In the genomic region with DNA sequence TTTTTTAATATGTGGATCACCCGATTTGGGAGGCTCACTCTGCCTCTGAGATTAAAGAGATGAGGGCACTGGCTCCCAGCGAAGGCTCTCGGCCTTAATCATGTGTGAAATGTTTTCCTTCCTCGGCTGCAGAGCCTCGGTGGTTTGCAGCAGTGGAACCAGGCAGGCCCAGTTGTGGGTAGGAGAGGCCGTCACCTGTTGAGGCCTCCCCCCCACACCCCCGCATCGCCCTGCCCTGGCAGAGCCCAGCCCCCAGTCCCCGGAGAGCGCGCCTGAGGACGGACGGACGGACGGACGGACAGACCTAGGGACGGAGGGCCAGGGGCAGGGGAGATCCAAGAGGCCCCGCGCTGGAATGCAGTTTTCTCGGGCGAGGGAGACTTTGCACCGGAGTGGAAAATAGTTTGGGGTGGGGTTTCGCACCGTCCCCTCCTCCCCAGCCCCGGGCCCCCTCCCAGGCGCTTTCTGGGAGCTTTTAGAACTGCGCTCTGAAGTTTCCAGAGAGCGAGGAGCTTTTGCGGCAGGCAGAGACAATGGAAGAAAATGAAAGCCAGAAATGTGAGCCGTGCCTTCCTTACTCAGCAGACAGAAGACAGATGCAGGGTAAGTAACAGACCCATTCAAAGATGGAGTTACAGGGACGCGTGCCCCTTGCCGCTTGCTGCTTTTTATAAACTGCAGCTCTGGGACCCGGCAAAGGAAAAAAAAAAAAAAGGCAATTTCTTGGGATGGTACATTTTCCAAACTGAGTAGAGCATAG, we compare ENCODE assay signal across 8 cellular contexts. TPM values are rescaled to one million over a fixed set of nuclear protein-coding genes. Genes with fewer than 3 reads are reported as not detected.
DNase-seq lines count a peak whose midpoint lies in the region; ATAC-seq, FAIRE-seq and TF ChIP-seq lines count a peak whose summit lies in the region.

A gene with protein sequence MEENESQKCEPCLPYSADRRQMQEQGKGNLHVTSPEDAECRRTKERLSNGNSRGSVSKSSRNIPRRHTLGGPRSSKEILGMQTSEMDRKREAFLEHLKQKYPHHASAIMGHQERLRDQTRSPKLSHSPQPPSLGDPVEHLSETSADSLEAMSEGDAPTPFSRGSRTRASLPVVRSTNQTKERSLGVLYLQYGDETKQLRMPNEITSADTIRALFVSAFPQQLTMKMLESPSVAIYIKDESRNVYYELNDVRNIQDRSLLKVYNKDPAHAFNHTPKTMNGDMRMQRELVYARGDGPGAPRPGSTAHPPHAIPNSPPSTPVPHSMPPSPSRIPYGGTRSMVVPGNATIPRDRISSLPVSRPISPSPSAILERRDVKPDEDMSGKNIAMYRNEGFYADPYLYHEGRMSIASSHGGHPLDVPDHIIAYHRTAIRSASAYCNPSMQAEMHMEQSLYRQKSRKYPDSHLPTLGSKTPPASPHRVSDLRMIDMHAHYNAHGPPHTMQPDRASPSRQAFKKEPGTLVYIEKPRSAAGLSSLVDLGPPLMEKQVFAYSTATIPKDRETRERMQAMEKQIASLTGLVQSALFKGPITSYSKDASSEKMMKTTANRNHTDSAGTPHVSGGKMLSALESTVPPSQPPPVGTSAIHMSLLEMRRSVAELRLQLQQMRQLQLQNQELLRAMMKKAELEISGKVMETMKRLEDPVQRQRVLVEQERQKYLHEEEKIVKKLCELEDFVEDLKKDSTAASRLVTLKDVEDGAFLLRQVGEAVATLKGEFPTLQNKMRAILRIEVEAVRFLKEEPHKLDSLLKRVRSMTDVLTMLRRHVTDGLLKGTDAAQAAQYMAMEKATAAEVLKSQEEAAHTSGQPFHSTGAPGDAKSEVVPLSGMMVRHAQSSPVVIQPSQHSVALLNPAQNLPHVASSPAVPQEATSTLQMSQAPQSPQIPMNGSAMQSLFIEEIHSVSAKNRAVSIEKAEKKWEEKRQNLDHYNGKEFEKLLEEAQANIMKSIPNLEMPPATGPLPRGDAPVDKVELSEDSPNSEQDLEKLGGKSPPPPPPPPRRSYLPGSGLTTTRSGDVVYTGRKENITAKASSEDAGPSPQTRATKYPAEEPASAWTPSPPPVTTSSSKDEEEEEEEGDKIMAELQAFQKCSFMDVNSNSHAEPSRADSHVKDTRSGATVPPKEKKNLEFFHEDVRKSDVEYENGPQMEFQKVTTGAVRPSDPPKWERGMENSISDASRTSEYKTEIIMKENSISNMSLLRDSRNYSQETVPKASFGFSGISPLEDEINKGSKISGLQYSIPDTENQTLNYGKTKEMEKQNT (N-terminal part only) (plus strand): TSS at position 478 of the 760 bp plus-strand sequence. CDS start 56 bp downstream, at position 534.

- peak within 1 kb of the TSS; percentile 69 for H3K4me3 Mint-ChIP-seq in T-helper 1 cell treated with Interleukin-12 subunit alpha and Interleukin-12 subunit beta and Interleukin-4 antibody, amounts not matched to agents 30 μg/mL and 1 μg/mL, for 36 hours
- H3K4me3 Mint-ChIP-seq in activated CD8-positive, alpha-beta T cell treated with anti-CD3 and anti-CD28 coated beads, Interleukin-2, amount 10 ng/mL, durations not matched to agents 7 days and 5 days: peak within 1 kb of the TSS; percentile 48
- H3K4me3 Mint-ChIP-seq in progenitor cell of endocrine pancreas (ENCODE audit: low read depth): peak within 1 kb of the TSS; percentile 90

- peaks cover 30% of the 10 kb centered on the region for H3K27me3 Mint-ChIP-seq in T-helper 1 cell treated with Interleukin-12 subunit alpha and Interleukin-12 subunit beta and Interleukin-4 antibody, amounts not matched to agents 30 μg/mL and 1 μg/mL, for 36 hours (ENCODE audit: low read depth)
- peaks cover 30% of the 10 kb centered on the region for H3K27me3 Mint-ChIP-seq in activated CD8-positive, alpha-beta T cell treated with anti-CD3 and anti-CD28 coated beads, Interleukin-2, amount 10 ng/mL, durations not matched to agents 7 days and 5 days (ENCODE audit: low read depth)
- H3K27me3 Mint-ChIP-seq in progenitor cell of endocrine pancreas: no peaks in the 10 kb centered on the region

- no peak for DNase-seq in T-helper 1 cell
- DNase-seq in activated CD8-positive, alpha-beta T cell treated with anti-CD3 and anti-CD28 coated beads, Interleukin-2, amount 10 ng/mL, durations not matched to agents 7 days and 5 days: no peak
- peak; percentile 40 to 73 (median 66) for DNase-seq in heart left ventricle
- peak; percentile 26 for DNase-seq in progenitor cell of endocrine pancreas (ENCODE audit: low spot score, unreplicated experiment)
- DNase-seq in GM12891 (ENCODE audit: insufficient read length, low spot score): no peak
- no peak for DNase-seq in effector CD4-positive, alpha-beta T cell

- POLR2A ChIA-PET in activated CD8-positive, alpha-beta T cell treated with anti-CD3 and anti-CD28 coated beads, Interleukin-2, amount 10 ng/mL, durations not matched to agents 7 days and 5 days (lab: Charles Lee): no interaction called here

- peaks cover 2% of the 10 kb centered on the region for H3K36me3 Mint-ChIP-seq in T-helper 1 cell treated with Interleukin-12 subunit alpha and Interleukin-12 subunit beta and Interleukin-4 antibody, amounts not matched to agents 30 μg/mL and 1 μg/mL, for 36 hours (ENCODE audit: low read depth)
- H3K36me3 Mint-ChIP-seq in activated CD8-positive, alpha-beta T cell treated with anti-CD3 and anti-CD28 coated beads, Interleukin-2, amount 10 ng/mL, durations not matched to agents 7 days and 5 days (ENCODE audit: low read depth): no peaks in the 10 kb centered on the region
- peaks cover 3% of the 10 kb centered on the region for H3K36me3 Mint-ChIP-seq in progenitor cell of endocrine pancreas (ENCODE audit: insufficient read depth)

- H3K27ac Mint-ChIP-seq in T-helper 1 cell treated with Interleukin-12 subunit alpha and Interleukin-12 subunit beta and Interleukin-4 antibody, amounts not matched to agents 30 μg/mL and 1 μg/mL, for 36 hours: peak within 1 kb of the TSS; percentile 43
- H3K27ac Mint-ChIP-seq in activated CD8-positive, alpha-beta T cell treated with anti-CD3 and anti-CD28 coated beads, Interleukin-2, amount 10 ng/mL, durations not matched to agents 7 days and 5 days: no peak within 1 kb of the TSS
- H3K27ac Mint-ChIP-seq in progenitor cell of endocrine pancreas: peak within 1 kb of the TSS; percentile 94

- intact Hi-C loops in heart left ventricle (cut with DNase I): loop anchor here in 7 of 10 donors (5.0 to 10.0 kb wide), 4 partner anchors 148 to 298 kb away; no protein-coding TSS in a partner anchor

- no peak for TF ChIP-seq POLR2A in heart left ventricle (IDR thresholded peaks at IDR 0.05)
- TF ChIP-seq POLR2A in GM12891 (IDR thresholded peaks at IDR 0.05; ENCODE audit: low read depth, low read length): no peak

- no peak for TF ChIP-seq CTCF in heart left ventricle (IDR thresholded peaks at IDR 0.05)
- no peak for TF ChIP-seq CTCF in progenitor cell of endocrine pancreas (IDR thresholded peaks at IDR 0.05; ENCODE audit: unreplicated experiment)

- H3K4me3 ChIP-seq in heart left ventricle: peak within 1 kb of the TSS; percentile 30 to 74 (median 63)

- no peaks in the 10 kb centered on the region for H3K36me3 ChIP-seq in heart left ventricle

- peak within 1 kb of the TSS; percentile 86 to 93 (median 88) for H3K27ac ChIP-seq in heart left ventricle

- peaks cover 4 to 65% (median 42%) of the 10 kb centered on the region in 12 donors for H3K4me1 ChIP-seq in heart left ventricle

- WGBS in heart left ventricle, 4 donors: 0 to 1% (median 1%) methylated on average over 17 to 34 of the region's 34 CpGs

- H3K27me3 ChIP-seq in heart left ventricle: no peaks in the 10 kb centered on the region

- no peaks in the 10 kb centered on the region for H3K9me3 ChIP-seq in heart left ventricle

- H3K9me3 Mint-ChIP-seq in T-helper 1 cell treated with Interleukin-12 subunit alpha and Interleukin-12 subunit beta and Interleukin-4 antibody, amounts not matched to agents 30 μg/mL and 1 μg/mL, for 36 hours: no peaks in the 10 kb centered on the region
- H3K9me3 Mint-ChIP-seq in activated CD8-positive, alpha-beta T cell treated with anti-CD3 and anti-CD28 coated beads, Interleukin-2, amount 10 ng/mL, durations not matched to agents 7 days and 5 days (ENCODE audit: insufficient read depth): no peaks in the 10 kb centered on the region
- no peaks in the 10 kb centered on the region for H3K9me3 Mint-ChIP-seq in progenitor cell of endocrine pancreas (ENCODE audit: low read depth)

- H3K4me1 Mint-ChIP-seq in T-helper 1 cell treated with Interleukin-12 subunit alpha and Interleukin-12 subunit beta and Interleukin-4 antibody, amounts not matched to agents 30 μg/mL and 1 μg/mL, for 36 hours (ENCODE audit: low read depth): peaks cover 18% of the 10 kb centered on the region
- peaks cover 2% of the 10 kb centered on the region for H3K4me1 Mint-ChIP-seq in activated CD8-positive, alpha-beta T cell treated with anti-CD3 and anti-CD28 coated beads, Interleukin-2, amount 10 ng/mL, durations not matched to agents 7 days and 5 days (ENCODE audit: low read depth)
- H3K4me1 Mint-ChIP-seq in progenitor cell of endocrine pancreas (ENCODE audit: low read depth): peaks cover 65% of the 10 kb centered on the region

- ATAC-seq in HG03103 (IDR thresholded peaks at IDR 0.05; ENCODE audit: low read depth, unreplicated experiment) (peak; percentile 36), heart left ventricle (peak; percentile 71 to 82 (median 78))
- ATAC-seq in activated CD8-positive, alpha-beta T cell treated with anti-CD3 and anti-CD28 coated beads, Interleukin-2, amount 10 ng/mL, durations not matched to agents 7 days and 5 days: no peak

- FAIRE-seq in GM12891 (lab: Jason Lieb, UNC): no peak

- CTCF ChIA-PET in activated CD8-positive, alpha-beta T cell treated with anti-CD3 and anti-CD28 coated beads, Interleukin-2, amount 10 ng/mL, durations not matched to agents 7 days and 5 days (lab: Charles Lee): no interaction called here

TF ChIP-seq in GM12891, 5 proteins besides CTCF, POLR2A, EP300 and RAD21:
- TF ChIP-seq POLR2AphosphoS5 (IDR thresholded peaks at IDR 0.05; ENCODE audit: low read depth, low read length): no peak
- TF ChIP-seq PAX5 (IDR thresholded peaks at IDR 0.05; ENCODE audit: insufficient read depth, low read length, severe bottlenecking): no peak
- no peak for TF ChIP-seq TAF1 (IDR thresholded peaks at IDR 0.05; ENCODE audit: low read depth, low read length)
- TF ChIP-seq SPI1 (IDR thresholded peaks at IDR 0.05; ENCODE audit: low read depth, low read length): no peak
- TF ChIP-seq POU2F2 (IDR thresholded peaks at IDR 0.05; ENCODE audit: low read depth, low read length): no peak

RNA-seq across cellular contexts. Expression of the gene that starts here (rescaled TPM):
- total RNA-seq in activated CD8-positive, alpha-beta T cell treated with anti-CD3 and anti-CD28 coated beads, Interleukin-2, amount 10 ng/mL, durations not matched to agents 7 days and 5 days: not detected
- 10 to 100 TPM; 28.0 to 66.7 (median 38.7) TPM for total RNA-seq in heart left ventricle
- 10 to 100 TPM; 12.7 to 18.3 TPM for polyA plus RNA-seq in heart left ventricle
- 117 and 121 TPM in 2 replicates for total RNA-seq in progenitor cell of endocrine pancreas
- 3.5 TPM for polyA plus RNA-seq in GM12891 (2012; ENCODE audit: low read depth, missing spikeins)

Comparison
In these comparisons a context has a peak if more than half of its experiments do, and no peak if none do; other contexts are left out.
1. RNA of the gene that starts here (total RNA-seq): 117 to 121 TPM in progenitor cell of endocrine pancreas and 28.0 to 66.7 TPM in heart left ventricle; not detected in activated CD8-positive, alpha-beta T cell treated with anti-CD3 and anti-CD28 coated beads, Interleukin-2, amount 10 ng/mL, durations not matched to agents 7 days and 5 days; every median in the first group is over 10 times any median in the second.
2. DNase-seq: peak in heart left ventricle (5 of 5) and progenitor cell of endocrine pancreas (single experiment); none in T-helper 1 cell (0 of 5), activated CD8-positive, alpha-beta T cell treated with anti-CD3 and anti-CD28 coated beads, Interleukin-2, amount 10 ng/mL, durations not matched to agents 7 days and 5 days (single experiment), GM12891 (single experiment) and effector CD4-positive, alpha-beta T cell (single experiment).
3. Peak in every context shown above with its lines, with median percentiles within 50 percentile points of each other: H3K4me3 Mint-ChIP-seq.